8 cellular contexts compared by ENCODE assay signal in the genomic region with DNA sequence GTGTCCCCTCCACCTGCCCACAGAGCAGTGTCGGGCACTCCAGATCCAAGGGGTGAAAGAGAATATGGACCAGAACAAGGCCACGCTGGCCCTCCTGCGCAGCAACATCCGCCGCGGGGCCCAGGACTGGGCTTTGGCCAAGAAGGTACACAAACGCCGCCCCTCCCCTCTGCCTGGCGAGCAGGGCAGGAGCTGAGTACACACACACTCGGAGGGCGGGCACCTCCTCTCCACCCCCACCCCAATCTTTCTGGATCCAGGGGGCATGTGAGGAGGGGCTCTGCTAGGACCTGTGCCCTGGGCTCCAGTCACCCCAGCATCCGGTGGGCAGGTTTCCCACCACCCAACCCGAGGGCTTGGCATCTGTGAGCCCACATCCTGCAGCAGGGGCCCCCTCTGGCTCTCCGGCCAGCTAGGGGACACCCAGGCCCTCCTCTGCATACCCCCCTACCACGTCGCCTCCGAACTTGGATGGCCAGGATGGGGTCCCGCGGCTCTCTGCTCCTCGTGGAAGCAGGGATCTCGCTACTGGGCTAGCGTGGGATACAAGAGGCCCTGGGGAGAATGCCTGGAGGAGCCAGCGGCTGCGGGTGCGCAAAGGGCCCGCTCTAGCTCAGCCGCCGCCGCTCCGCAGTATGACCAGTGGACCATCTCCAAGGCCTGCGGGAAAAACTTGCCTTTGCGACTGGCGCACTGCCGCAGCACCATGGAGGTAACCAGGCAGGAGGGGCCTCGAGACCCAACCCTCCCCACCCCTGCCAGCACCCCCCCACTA. TPM values are rescaled to one million over a fixed set of nuclear protein-coding genes. Genes with fewer than 3 reads are reported as not detected.
DNase-seq lines count a peak whose midpoint lies in the region; ATAC-seq and TF ChIP-seq lines count a peak whose summit lies in the region.

No MANE protein-coding gene starts in this region.

- CTCF ChIA-PET in mammary epithelial cell (lab: Charles Lee; ENCODE audit: low non-redundant PET), result interaction anchor here (0.6 to 0.7 kb wide), 2 partner anchors 9 to 248 kb away, joined by 3 to 10 read pairs; no protein-coding TSS in a partner anchor
- CTCF ChIA-PET in naive thymus-derived CD4-positive, alpha-beta T cell (lab: Charles Lee), result no interaction called here

- no peaks in the 10 kb centered on the region for H3K9me3 Mint-ChIP-seq in naive thymus-derived CD4-positive, alpha-beta T cell
- no peaks in the 10 kb centered on the region for H3K9me3 Mint-ChIP-seq in activated T-helper 2 cell treated with anti-CD3 and anti-CD28 coated beads, Interferon-gamma antibody, Interleukin-2, Interleukin-4, amounts not matched to agents 10 μg/mL and 5 μg/mL and 100 μg/mL, durations not matched to agents 14 hours and 24 hours and 36 hours

- peaks cover 0 to 45% (median 0%) of the 10 kb centered on the region in 5 donors for H3K27me3 Mint-ChIP-seq in naive thymus-derived CD4-positive, alpha-beta T cell
- H3K27me3 Mint-ChIP-seq in activated T-helper 2 cell treated with anti-CD3 and anti-CD28 coated beads, Interferon-gamma antibody, Interleukin-2, Interleukin-4, amounts not matched to agents 10 μg/mL and 5 μg/mL and 100 μg/mL, durations not matched to agents 14 hours and 24 hours and 36 hours (ENCODE audit: low read depth), result peaks cover 27% of the 10 kb centered on the region

- BruUV-seq in mammary epithelial cell (replicated peaks; lab: Mats Ljungman, UMichigan), result no TSS peak

- H3K4me3 Mint-ChIP-seq in naive thymus-derived CD4-positive, alpha-beta T cell, result peak overlapping the region in 9 of 10 donors; percentile 4 to 92 (median 84)
- H3K4me3 Mint-ChIP-seq in activated T-helper 2 cell treated with anti-CD3 and anti-CD28 coated beads, Interferon-gamma antibody, Interleukin-2, Interleukin-4, amounts not matched to agents 10 μg/mL and 5 μg/mL and 100 μg/mL, durations not matched to agents 14 hours and 24 hours and 36 hours (ENCODE audit: low read depth), result no peak overlapping the region

- H3K9ac ChIP-seq in mammary epithelial cell (ENCODE audit: insufficient read depth, low read length), result no peak overlapping the region

- H3K4me3 ChIP-seq in LNCaP clone FGC (ENCODE audit: low read depth, low read length), result peak overlapping the region; percentile 81
- peak overlapping the region in 2 of 3 experiments; percentile 25 for H3K4me3 ChIP-seq in mammary epithelial cell (replicated peaks in 1 of 3; ENCODE audit: insufficient read depth in 1 of 3, low read depth in 2 of 3, low read length in 3 of 3)
- H3K4me3 ChIP-seq in naive thymus-derived CD4-positive, alpha-beta T cell (ENCODE audit: low read length), result peak overlapping the region; percentile 63

- peaks cover 6 to 42% (median 38%) of the 10 kb centered on the region in 7 donors for H3K4me1 Mint-ChIP-seq in naive thymus-derived CD4-positive, alpha-beta T cell
- peaks cover 7% of the 10 kb centered on the region for H3K4me1 Mint-ChIP-seq in activated T-helper 2 cell treated with anti-CD3 and anti-CD28 coated beads, Interferon-gamma antibody, Interleukin-2, Interleukin-4, amounts not matched to agents 10 μg/mL and 5 μg/mL and 100 μg/mL, durations not matched to agents 14 hours and 24 hours and 36 hours (ENCODE audit: low read depth)

- H3K36me3 ChIP-seq in mammary epithelial cell (ENCODE audit: insufficient read depth, low read length), result no peaks in the 10 kb centered on the region
- H3K36me3 ChIP-seq in naive thymus-derived CD4-positive, alpha-beta T cell (ENCODE audit: control insufficient read depth in 2 of 3, insufficient read depth in 3 of 3, low read length in 3 of 3), result no peaks in the 10 kb centered on the region

- H3K9me3 ChIP-seq in mammary epithelial cell (replicated peaks; ENCODE audit: insufficient read depth, low read length), result no peaks in the 10 kb centered on the region
- no peaks in the 10 kb centered on the region for H3K9me3 ChIP-seq in naive thymus-derived CD4-positive, alpha-beta T cell (ENCODE audit: control insufficient read depth in 2 of 3, low read length in 3 of 3)

- H3K36me3 Mint-ChIP-seq in naive thymus-derived CD4-positive, alpha-beta T cell, result no peaks in the 10 kb centered on the region
- H3K36me3 Mint-ChIP-seq in activated T-helper 2 cell treated with anti-CD3 and anti-CD28 coated beads, Interferon-gamma antibody, Interleukin-2, Interleukin-4, amounts not matched to agents 10 μg/mL and 5 μg/mL and 100 μg/mL, durations not matched to agents 14 hours and 24 hours and 36 hours (ENCODE audit: low read depth), result no peaks in the 10 kb centered on the region

- POLR2A ChIA-PET in naive thymus-derived CD4-positive, alpha-beta T cell (lab: Charles Lee), result interaction anchor here (0.6 to 2.1 kb wide), 8 partner anchors 9 to 588 kb away, joined by 3 to 11 read pairs (median 4); partner anchors contain the start of genes FBXW5, MAN1B1, RABL6 and TRAF2

- peaks cover 2% of the 10 kb centered on the region for H3K27me3 ChIP-seq in mammary epithelial cell (ENCODE audit: insufficient read depth, low read length)
- H3K27me3 ChIP-seq in naive thymus-derived CD4-positive, alpha-beta T cell (ENCODE audit: control insufficient read depth in 2 of 2, insufficient read depth in 2 of 2, low read length in 2 of 2), result no peaks in the 10 kb centered on the region

- no peak for TF ChIP-seq CTCF in LNCaP clone FGC (IDR thresholded peaks at IDR 0.05; ENCODE audit: control insufficient read depth, extremely low read depth, insufficient read depth)
- no peak for TF ChIP-seq CTCF in mammary epithelial cell (conservative IDR thresholded peaks at IDR 0.05 in 1 of 2, IDR thresholded peaks at IDR 0.05 in 1 of 2; ENCODE audit: extremely low read depth in 1 of 2, insufficient read depth in 1 of 2, low read depth in 1 of 2, low read length in 2 of 2)

- in situ Hi-C loops in mammary epithelial cell (cut with MboI; ENCODE audit: low sequenced_read_pairs in 2 of 2) (loop anchor here in 1 of 2 donors (25.0 kb wide), 1 partner anchor 238 kb away; the partner anchor contains the start of genes ABCA2, FUT7 and NPDC1), KBM-7 (cut with MboI; ENCODE audit: low pct_unique_long_range_greater_than_20kb, low sequenced_read_pairs) (no loop called here)

- peak; percentile 87 for DNase-seq in COR-L47 (lab: John Stamatoyannopoulos, UW)
- DNase-seq in LNCaP clone FGC (ENCODE audit: low read depth), result no peak
- DNase-seq in mammary epithelial cell, result no peak
- no peak for DNase-seq in naive thymus-derived CD4-positive, alpha-beta T cell
- no peak for DNase-seq in KBM-7
- no peak for DNase-seq in activated T-helper 2 cell treated with anti-CD3 and anti-CD28 coated beads, Interferon-gamma antibody, Interleukin-2, Interleukin-4, amounts not matched to agents 10 μg/mL and 5 μg/mL and 100 μg/mL, durations not matched to agents 14 hours and 24 hours and 36 hours (ENCODE audit: low spot score)
- no peak for DNase-seq in H4 (ENCODE audit: low spot score)
- no peak for DNase-seq in NK-92 treated with Interleukin-12 subunit alpha and Interleukin-12 subunit beta, amount 100 ng/mL, for 24 hours (lab: John Stamatoyannopoulos, UW)

- no peaks in the 10 kb centered on the region for H3K79me2 ChIP-seq in mammary epithelial cell (ENCODE audit: insufficient read depth, low read length)

- H3K4me2 ChIP-seq in mammary epithelial cell (ENCODE audit: insufficient read depth, low read depth, low read length), result peak overlapping the region; percentile 96

- dilution Hi-C loops in mammary epithelial cell (cut with HindIII; ENCODE audit: low sequenced_read_pairs), result no loop called here

- H2AFZ ChIP-seq in mammary epithelial cell (ENCODE audit: low read depth, low read length), result no peak overlapping the region

- WGBS in mammary epithelial cell (ENCODE audit: low coverage, missing lambda C conversion rate), result 7% methylated on average over 16 of the region's 35 CpGs

- peaks cover 23% of the 10 kb centered on the region for H3K4me1 ChIP-seq in mammary epithelial cell (ENCODE audit: insufficient read depth, low read length)
- H3K4me1 ChIP-seq in naive thymus-derived CD4-positive, alpha-beta T cell (ENCODE audit: control insufficient read depth in 2 of 2, insufficient read depth in 2 of 2, low read length in 2 of 2), result peaks cover 10 to 24% of the 10 kb centered on the region in 2 donors

- no peaks in the 10 kb centered on the region for H4K20me1 ChIP-seq in mammary epithelial cell (ENCODE audit: insufficient read depth, low read length)

- no peak for ATAC-seq in naive thymus-derived CD4-positive, alpha-beta T cell

- intact Hi-C loops in mammary epithelial cell (cut with micrococcal nuclease), result loop anchor here (10.0 kb wide), 1 partner anchor 656 kb away; the partner anchor contains the start of gene NSMF
- intact Hi-C loops in naive thymus-derived CD4-positive, alpha-beta T cell (cut with micrococcal nuclease), result loop anchor here in 1 of 2 donors (1.0 kb wide), 1 partner anchor 8 kb away; the partner anchor contains the start of gene RABL6
- intact Hi-C loops in activated T-helper 2 cell treated with anti-CD3 and anti-CD28 coated beads, Interferon-gamma antibody, Interleukin-2, Interleukin-4, amounts not matched to agents 10 μg/mL and 5 μg/mL and 100 μg/mL, durations not matched to agents 14 hours and 24 hours and 36 hours (cut with micrococcal nuclease), result no loop called here

- peak overlapping the region in 1 of 9 donors; percentile 45 for H3K27ac Mint-ChIP-seq in naive thymus-derived CD4-positive, alpha-beta T cell
- no peak overlapping the region for H3K27ac Mint-ChIP-seq in activated T-helper 2 cell treated with anti-CD3 and anti-CD28 coated beads, Interferon-gamma antibody, Interleukin-2, Interleukin-4, amounts not matched to agents 10 μg/mL and 5 μg/mL and 100 μg/mL, durations not matched to agents 14 hours and 24 hours and 36 hours

- H3K27ac ChIP-seq in mammary epithelial cell (ENCODE audit: insufficient read depth, low read depth, low read length), result no peak overlapping the region
- peak overlapping the region; percentile 54 for H3K27ac ChIP-seq in naive thymus-derived CD4-positive, alpha-beta T cell (ENCODE audit: low read depth, low read length)

RNA-seq across cellular contexts. Expression of gene CCDC183, which starts 3.1 kb away (rescaled TPM):
- total RNA-seq in mammary epithelial cell, result under 1 TPM in 1 of 2 donors, not detected in 1; 0.35 TPM
- polyA plus RNA-seq in mammary epithelial cell, result 0.05 TPM
- not detected for polyA minus RNA-seq in mammary epithelial cell
- total RNA-seq in naive thymus-derived CD4-positive, alpha-beta T cell, result 1 to 10 TPM in 4 of 5 experiments, under 1 TPM in 1; 0.36 to 6.6 (median 3.0) TPM
- polyA plus RNA-seq in naive thymus-derived CD4-positive, alpha-beta T cell, result under 1 TPM; 0.35 to 0.62 TPM
- total RNA-seq in activated T-helper 2 cell treated with anti-CD3 and anti-CD28 coated beads, Interferon-gamma antibody, Interleukin-2, Interleukin-4, amounts not matched to agents 10 μg/mL and 5 μg/mL and 100 μg/mL, durations not matched to agents 14 hours and 24 hours and 36 hours, result 0.11 TPM in 1 of 2 replicates, not detected in the other
- 0.47 TPM in 1 of 2 replicates, not detected in the other for total RNA-seq in H4 (2014; rRNA removed; shearing (Covaris generic))

RNA-seq across cellular contexts. Expression of gene TMEM141, which starts 8.1 kb away (rescaled TPM):
- 10 to 100 TPM; 38.8 to 95.4 TPM for total RNA-seq in mammary epithelial cell
- polyA plus RNA-seq in mammary epithelial cell, result 165 TPM
- polyA minus RNA-seq in mammary epithelial cell, result 55.5 TPM
- 10 to 100 TPM; 27.2 to 54.9 (median 36.2) TPM for total RNA-seq in naive thymus-derived CD4-positive, alpha-beta T cell
- polyA plus RNA-seq in naive thymus-derived CD4-positive, alpha-beta T cell, result 10 to 100 TPM; 28.2 to 30.6 TPM
- total RNA-seq in activated T-helper 2 cell treated with anti-CD3 and anti-CD28 coated beads, Interferon-gamma antibody, Interleukin-2, Interleukin-4, amounts not matched to agents 10 μg/mL and 5 μg/mL and 100 μg/mL, durations not matched to agents 14 hours and 24 hours and 36 hours, result 34.4 and 34.7 TPM in 2 replicates
- 87.0 and 93.0 TPM in 2 replicates for total RNA-seq in H4 (2014; rRNA removed; shearing (Covaris generic))

RNA-seq across cellular contexts. Expression of gene RABL6, which starts 8.5 kb away (rescaled TPM):
- 10 to 100 TPM; 53.8 to 84.3 TPM for total RNA-seq in mammary epithelial cell
- polyA plus RNA-seq in mammary epithelial cell, result 60.8 TPM
- polyA minus RNA-seq in mammary epithelial cell, result 68.8 TPM
- total RNA-seq in naive thymus-derived CD4-positive, alpha-beta T cell, result 100 to 1,000 TPM in 1 of 5 experiments, 10 to 100 TPM in 4; 59.6 to 100 (median 60.9) TPM
- 10 to 100 TPM in 1 of 2 donors, 1 to 10 TPM in 1; 9.4 to 17.4 TPM for polyA plus RNA-seq in naive thymus-derived CD4-positive, alpha-beta T cell
- 108 and 111 TPM in 2 replicates for total RNA-seq in activated T-helper 2 cell treated with anti-CD3 and anti-CD28 coated beads, Interferon-gamma antibody, Interleukin-2, Interleukin-4, amounts not matched to agents 10 μg/mL and 5 μg/mL and 100 μg/mL, durations not matched to agents 14 hours and 24 hours and 36 hours
- total RNA-seq in H4 (2014; rRNA removed; shearing (Covaris generic)), result 23.6 and 35.0 TPM in 2 replicates

RNA-seq across cellular contexts. Expression of gene LCN15, which starts 34.9 kb away (rescaled TPM):
- not detected for total RNA-seq in mammary epithelial cell
- polyA plus RNA-seq in mammary epithelial cell, result not detected
- not detected for polyA minus RNA-seq in mammary epithelial cell
- total RNA-seq in naive thymus-derived CD4-positive, alpha-beta T cell, result not detected
- polyA plus RNA-seq in naive thymus-derived CD4-positive, alpha-beta T cell, result not detected
- not detected in 2 replicates for total RNA-seq in activated T-helper 2 cell treated with anti-CD3 and anti-CD28 coated beads, Interferon-gamma antibody, Interleukin-2, Interleukin-4, amounts not matched to agents 10 μg/mL and 5 μg/mL and 100 μg/mL, durations not matched to agents 14 hours and 24 hours and 36 hours
- not detected in 2 replicates for total RNA-seq in H4 (2014; rRNA removed; shearing (Covaris generic))

RNA-seq across cellular contexts. Expression of gene LCN8, which starts 41.2 kb away (rescaled TPM):
- not detected for total RNA-seq in mammary epithelial cell
- polyA plus RNA-seq in mammary epithelial cell, result not detected
- polyA minus RNA-seq in mammary epithelial cell, result not detected
- under 1 TPM in 1 of 5 experiments, not detected in 4; 0.83 TPM for total RNA-seq in naive thymus-derived CD4-positive, alpha-beta T cell
- not detected for polyA plus RNA-seq in naive thymus-derived CD4-positive, alpha-beta T cell
- not detected in 2 replicates for total RNA-seq in activated T-helper 2 cell treated with anti-CD3 and anti-CD28 coated beads, Interferon-gamma antibody, Interleukin-2, Interleukin-4, amounts not matched to agents 10 μg/mL and 5 μg/mL and 100 μg/mL, durations not matched to agents 14 hours and 24 hours and 36 hours
- total RNA-seq in H4 (2014; rRNA removed; shearing (Covaris generic)), result not detected in 2 replicates

Comparison
In these comparisons a context has a peak if more than half of its experiments do, and no peak if none do; other contexts are left out.
1. H3K4me3 ChIP-seq: peak in every context shown above with its lines; median percentile 81 in LNCaP clone FGC; 63 in naive thymus-derived CD4-positive, alpha-beta T cell; 25 in mammary epithelial cell.